Comparison of ENCODE assay signal across 1 cellular context in the genomic region with DNA sequence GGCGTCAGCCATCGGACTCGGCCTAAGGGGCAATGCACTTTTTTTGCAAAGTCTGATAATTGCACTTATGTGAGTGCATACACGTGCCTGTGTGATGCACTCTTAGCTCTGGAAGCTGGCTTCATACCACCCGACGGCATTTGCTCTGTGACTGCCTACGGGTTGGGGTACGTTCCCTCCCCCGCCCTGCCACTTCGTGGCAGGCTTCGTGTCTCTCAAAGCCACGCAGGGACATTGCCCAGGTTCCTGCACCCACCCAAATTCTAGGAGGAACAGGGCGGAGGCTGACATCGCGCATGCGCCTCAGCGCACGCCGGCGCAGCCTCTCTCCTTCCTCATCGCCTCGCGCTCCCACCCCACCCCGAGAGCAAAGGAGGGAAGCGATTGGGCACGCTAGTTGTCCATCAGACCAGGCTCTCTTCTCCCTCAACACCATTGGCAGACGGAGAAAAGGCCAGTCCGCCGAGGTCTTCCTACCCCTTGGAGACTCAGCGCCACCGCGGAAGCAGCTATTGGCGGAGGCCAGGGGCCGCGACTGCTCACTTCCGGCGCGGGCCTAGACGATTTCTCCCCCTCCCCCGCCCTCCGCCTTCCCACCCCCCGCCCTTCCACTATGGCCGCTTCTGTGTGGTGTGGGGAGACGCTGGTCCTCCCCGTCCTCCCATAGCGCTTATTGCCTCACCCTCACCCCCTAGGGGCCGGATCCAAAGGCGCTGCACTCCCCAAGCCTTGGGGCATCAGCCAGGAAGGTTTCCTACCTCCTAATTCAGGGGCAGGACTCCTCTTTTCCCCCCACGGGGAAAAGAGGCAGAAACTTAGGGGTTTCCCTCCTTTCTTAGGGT.
TF ChIP-seq lines count a peak whose summit lies in the region.

A gene with protein sequence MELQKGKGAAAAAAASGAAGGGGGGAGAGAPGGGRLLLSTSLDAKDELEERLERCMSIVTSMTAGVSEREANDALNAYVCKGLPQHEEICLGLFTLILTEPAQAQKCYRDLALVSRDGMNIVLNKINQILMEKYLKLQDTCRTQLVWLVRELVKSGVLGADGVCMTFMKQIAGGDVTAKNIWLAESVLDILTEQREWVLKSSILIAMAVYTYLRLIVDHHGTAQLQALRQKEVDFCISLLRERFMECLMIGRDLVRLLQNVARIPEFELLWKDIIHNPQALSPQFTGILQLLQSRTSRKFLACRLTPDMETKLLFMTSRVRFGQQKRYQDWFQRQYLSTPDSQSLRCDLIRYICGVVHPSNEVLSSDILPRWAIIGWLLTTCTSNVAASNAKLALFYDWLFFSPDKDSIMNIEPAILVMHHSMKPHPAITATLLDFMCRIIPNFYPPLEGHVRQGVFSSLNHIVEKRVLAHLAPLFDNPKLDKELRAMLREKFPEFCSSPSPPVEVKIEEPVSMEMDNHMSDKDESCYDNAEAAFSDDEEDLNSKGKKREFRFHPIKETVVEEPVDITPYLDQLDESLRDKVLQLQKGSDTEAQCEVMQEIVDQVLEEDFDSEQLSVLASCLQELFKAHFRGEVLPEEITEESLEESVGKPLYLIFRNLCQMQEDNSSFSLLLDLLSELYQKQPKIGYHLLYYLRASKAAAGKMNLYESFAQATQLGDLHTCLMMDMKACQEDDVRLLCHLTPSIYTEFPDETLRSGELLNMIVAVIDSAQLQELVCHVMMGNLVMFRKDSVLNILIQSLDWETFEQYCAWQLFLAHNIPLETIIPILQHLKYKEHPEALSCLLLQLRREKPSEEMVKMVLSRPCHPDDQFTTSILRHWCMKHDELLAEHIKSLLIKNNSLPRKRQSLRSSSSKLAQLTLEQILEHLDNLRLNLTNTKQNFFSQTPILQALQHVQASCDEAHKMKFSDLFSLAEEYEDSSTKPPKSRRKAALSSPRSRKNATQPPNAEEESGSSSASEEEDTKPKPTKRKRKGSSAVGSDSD (plus strand): TSS at position 588 of the 842 bp plus-strand sequence. CDS start 585 bp downstream, outside the sequence.

TF ChIP-seq in K562, 482 proteins besides CTCF, POLR2A, EP300 and RAD21 (continued from another document and continues in another):
- TF ChIP-seq, protein P1, sequence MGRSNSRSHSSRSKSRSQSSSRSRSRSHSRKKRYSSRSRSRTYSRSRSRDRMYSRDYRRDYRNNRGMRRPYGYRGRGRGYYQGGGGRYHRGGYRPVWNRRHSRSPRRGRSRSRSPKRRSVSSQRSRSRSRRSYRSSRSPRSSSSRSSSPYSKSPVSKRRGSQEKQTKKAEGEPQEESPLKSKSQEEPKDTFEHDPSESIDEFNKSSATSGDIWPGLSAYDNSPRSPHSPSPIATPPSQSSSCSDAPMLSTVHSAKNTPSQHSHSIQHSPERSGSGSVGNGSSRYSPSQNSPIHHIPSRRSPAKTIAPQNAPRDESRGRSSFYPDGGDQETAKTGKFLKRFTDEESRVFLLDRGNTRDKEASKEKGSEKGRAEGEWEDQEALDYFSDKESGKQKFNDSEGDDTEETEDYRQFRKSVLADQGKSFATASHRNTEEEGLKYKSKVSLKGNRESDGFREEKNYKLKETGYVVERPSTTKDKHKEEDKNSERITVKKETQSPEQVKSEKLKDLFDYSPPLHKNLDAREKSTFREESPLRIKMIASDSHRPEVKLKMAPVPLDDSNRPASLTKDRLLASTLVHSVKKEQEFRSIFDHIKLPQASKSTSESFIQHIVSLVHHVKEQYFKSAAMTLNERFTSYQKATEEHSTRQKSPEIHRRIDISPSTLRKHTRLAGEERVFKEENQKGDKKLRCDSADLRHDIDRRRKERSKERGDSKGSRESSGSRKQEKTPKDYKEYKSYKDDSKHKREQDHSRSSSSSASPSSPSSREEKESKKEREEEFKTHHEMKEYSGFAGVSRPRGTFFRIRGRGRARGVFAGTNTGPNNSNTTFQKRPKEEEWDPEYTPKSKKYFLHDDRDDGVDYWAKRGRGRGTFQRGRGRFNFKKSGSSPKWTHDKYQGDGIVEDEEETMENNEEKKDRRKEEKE (IDR thresholded peaks at IDR 0.05; ENCODE audit: borderline replicate concordance in 1 of 2, control insufficient read depth in 1 of 2, low read depth in 2 of 2, low read length in 1 of 2) = no peak
- TF ChIP-seq GABPA (tag; conservative IDR thresholded peaks at IDR 0.05; ENCODE audit: low read depth) (peak; percentile 96), YY1 (IDR thresholded peaks at IDR 0.05; ENCODE audit: borderline replicate concordance in 1 of 3, control insufficient read depth in 1 of 3, extremely low read depth in 1 of 3, insufficient read depth in 3 of 3, insufficient read length in 1 of 3, insufficient replicate concordance in 2 of 3, low read depth in 1 of 3, low read length in 2 of 3) (peak; percentile 42 to 89 (median 79)), RFX7 (CRISPR knock-in tag; IDR thresholded peaks at IDR 0.05) (no peak), SAFB2 (IDR thresholded peaks at IDR 0.05; ENCODE audit: borderline replicate concordance, low read depth, low read length, severe bottlenecking) (no peak), MCM5 (IDR thresholded peaks at IDR 0.05; ENCODE audit: low read depth) (no peak), HDAC6 (IDR thresholded peaks at IDR 0.05; ENCODE audit: low read depth, low read length) (no peak), BHLHE40 (IDR thresholded peaks at IDR 0.05; ENCODE audit: low read length) (peak; percentile 38; the same call in 1 of the 2 replicates), ZBED1 (IDR thresholded peaks at IDR 0.05) (no peak), ZBTB7A (IDR thresholded peaks at IDR 0.05; ENCODE audit: borderline replicate concordance, control insufficient read depth, low read depth, low read length) (no peak), LARP7 (IDR thresholded peaks at IDR 0.05) (no peak), NONO (IDR thresholded peaks at IDR 0.05; ENCODE audit: low read depth in 2 of 2, low read length in 1 of 2) (no peak), KLF10 (CRISPR knock-in tag; IDR thresholded peaks at IDR 0.05) (no peak), ZNF316 (IDR thresholded peaks at IDR 0.05) (no peak), NFE2L1 (tag; IDR thresholded peaks at IDR 0.05; ENCODE audit: borderline replicate concordance, low read depth) (no peak)
- TF ChIP-seq, protein P2, sequence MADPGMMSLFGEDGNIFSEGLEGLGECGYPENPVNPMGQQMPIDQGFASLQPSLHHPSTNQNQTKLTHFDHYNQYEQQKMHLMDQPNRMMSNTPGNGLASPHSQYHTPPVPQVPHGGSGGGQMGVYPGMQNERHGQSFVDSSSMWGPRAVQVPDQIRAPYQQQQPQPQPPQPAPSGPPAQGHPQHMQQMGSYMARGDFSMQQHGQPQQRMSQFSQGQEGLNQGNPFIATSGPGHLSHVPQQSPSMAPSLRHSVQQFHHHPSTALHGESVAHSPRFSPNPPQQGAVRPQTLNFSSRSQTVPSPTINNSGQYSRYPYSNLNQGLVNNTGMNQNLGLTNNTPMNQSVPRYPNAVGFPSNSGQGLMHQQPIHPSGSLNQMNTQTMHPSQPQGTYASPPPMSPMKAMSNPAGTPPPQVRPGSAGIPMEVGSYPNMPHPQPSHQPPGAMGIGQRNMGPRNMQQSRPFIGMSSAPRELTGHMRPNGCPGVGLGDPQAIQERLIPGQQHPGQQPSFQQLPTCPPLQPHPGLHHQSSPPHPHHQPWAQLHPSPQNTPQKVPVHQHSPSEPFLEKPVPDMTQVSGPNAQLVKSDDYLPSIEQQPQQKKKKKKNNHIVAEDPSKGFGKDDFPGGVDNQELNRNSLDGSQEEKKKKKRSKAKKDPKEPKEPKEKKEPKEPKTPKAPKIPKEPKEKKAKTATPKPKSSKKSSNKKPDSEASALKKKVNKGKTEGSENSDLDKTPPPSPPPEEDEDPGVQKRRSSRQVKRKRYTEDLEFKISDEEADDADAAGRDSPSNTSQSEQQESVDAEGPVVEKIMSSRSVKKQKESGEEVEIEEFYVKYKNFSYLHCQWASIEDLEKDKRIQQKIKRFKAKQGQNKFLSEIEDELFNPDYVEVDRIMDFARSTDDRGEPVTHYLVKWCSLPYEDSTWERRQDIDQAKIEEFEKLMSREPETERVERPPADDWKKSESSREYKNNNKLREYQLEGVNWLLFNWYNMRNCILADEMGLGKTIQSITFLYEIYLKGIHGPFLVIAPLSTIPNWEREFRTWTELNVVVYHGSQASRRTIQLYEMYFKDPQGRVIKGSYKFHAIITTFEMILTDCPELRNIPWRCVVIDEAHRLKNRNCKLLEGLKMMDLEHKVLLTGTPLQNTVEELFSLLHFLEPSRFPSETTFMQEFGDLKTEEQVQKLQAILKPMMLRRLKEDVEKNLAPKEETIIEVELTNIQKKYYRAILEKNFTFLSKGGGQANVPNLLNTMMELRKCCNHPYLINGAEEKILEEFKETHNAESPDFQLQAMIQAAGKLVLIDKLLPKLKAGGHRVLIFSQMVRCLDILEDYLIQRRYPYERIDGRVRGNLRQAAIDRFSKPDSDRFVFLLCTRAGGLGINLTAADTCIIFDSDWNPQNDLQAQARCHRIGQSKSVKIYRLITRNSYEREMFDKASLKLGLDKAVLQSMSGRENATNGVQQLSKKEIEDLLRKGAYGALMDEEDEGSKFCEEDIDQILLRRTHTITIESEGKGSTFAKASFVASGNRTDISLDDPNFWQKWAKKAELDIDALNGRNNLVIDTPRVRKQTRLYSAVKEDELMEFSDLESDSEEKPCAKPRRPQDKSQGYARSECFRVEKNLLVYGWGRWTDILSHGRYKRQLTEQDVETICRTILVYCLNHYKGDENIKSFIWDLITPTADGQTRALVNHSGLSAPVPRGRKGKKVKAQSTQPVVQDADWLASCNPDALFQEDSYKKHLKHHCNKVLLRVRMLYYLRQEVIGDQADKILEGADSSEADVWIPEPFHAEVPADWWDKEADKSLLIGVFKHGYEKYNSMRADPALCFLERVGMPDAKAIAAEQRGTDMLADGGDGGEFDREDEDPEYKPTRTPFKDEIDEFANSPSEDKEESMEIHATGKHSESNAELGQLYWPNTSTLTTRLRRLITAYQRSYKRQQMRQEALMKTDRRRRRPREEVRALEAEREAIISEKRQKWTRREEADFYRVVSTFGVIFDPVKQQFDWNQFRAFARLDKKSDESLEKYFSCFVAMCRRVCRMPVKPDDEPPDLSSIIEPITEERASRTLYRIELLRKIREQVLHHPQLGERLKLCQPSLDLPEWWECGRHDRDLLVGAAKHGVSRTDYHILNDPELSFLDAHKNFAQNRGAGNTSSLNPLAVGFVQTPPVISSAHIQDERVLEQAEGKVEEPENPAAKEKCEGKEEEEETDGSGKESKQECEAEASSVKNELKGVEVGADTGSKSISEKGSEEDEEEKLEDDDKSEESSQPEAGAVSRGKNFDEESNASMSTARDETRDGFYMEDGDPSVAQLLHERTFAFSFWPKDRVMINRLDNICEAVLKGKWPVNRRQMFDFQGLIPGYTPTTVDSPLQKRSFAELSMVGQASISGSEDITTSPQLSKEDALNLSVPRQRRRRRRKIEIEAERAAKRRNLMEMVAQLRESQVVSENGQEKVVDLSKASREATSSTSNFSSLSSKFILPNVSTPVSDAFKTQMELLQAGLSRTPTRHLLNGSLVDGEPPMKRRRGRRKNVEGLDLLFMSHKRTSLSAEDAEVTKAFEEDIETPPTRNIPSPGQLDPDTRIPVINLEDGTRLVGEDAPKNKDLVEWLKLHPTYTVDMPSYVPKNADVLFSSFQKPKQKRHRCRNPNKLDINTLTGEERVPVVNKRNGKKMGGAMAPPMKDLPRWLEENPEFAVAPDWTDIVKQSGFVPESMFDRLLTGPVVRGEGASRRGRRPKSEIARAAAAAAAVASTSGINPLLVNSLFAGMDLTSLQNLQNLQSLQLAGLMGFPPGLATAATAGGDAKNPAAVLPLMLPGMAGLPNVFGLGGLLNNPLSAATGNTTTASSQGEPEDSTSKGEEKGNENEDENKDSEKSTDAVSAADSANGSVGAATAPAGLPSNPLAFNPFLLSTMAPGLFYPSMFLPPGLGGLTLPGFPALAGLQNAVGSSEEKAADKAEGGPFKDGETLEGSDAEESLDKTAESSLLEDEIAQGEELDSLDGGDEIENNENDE (IDR thresholded peaks at IDR 0.05; ENCODE audit: low read depth, low read length) = no peak
- TF ChIP-seq, protein P3, sequence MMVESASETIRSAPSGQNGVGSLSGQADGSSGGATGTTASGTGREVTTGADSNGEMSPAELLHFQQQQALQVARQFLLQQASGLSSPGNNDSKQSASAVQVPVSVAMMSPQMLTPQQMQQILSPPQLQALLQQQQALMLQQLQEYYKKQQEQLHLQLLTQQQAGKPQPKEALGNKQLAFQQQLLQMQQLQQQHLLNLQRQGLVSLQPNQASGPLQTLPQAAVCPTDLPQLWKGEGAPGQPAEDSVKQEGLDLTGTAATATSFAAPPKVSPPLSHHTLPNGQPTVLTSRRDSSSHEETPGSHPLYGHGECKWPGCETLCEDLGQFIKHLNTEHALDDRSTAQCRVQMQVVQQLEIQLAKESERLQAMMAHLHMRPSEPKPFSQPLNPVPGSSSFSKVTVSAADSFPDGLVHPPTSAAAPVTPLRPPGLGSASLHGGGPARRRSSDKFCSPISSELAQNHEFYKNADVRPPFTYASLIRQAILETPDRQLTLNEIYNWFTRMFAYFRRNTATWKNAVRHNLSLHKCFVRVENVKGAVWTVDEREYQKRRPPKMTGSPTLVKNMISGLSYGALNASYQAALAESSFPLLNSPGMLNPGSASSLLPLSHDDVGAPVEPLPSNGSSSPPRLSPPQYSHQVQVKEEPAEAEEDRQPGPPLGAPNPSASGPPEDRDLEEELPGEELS (CRISPR knock-in tag; IDR thresholded peaks at IDR 0.05; ENCODE audit: borderline replicate concordance) = no peak
- TF ChIP-seq, protein P4, sequence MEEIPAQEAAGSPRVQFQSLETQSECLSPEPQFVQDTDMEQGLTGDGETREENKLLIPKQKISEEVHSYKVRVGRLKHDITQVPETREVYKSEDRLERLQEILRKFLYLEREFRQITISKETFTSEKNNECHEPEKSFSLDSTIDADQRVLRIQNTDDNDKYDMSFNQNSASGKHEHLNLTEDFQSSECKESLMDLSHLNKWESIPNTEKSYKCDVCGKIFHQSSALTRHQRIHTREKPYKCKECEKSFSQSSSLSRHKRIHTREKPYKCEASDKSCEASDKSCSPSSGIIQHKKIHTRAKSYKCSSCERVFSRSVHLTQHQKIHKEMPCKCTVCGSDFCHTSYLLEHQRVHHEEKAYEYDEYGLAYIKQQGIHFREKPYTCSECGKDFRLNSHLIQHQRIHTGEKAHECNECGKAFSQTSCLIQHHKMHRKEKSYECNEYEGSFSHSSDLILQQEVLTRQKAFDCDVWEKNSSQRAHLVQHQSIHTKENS (CRISPR knock-in tag; IDR thresholded peaks at IDR 0.05) = no peak
